1 cellular context compared by ENCODE assay signal in the genomic region with DNA sequence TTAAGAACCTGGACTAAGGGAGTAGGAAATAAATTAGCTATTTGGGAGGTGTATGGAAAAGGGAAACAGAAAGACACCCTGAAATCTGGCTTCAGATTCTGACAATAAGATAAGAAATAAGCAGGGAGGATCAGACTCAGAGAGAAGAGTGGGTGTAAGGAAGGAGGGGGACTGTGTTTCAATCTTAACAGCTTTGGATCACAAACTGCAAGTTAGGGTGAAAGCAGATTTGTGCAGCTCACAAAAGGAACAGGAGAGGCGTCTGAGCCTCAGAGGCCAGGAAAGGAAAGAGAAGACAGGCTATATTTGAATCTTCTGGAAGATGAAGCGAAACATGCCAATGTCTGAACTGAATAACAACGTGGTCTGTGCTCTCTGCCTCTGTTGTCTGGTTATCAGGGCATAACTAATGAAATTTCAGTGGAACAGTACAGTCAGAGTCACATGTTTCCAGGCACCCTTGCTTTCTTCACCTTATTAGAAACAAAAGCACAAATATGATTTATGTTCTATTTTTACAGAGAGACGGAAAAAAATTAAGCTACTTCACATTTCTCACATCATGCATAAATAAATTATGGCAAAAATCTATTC.
TF ChIP-seq lines count a peak whose summit lies in the region.

No MANE protein-coding gene starts in this region.

TF ChIP-seq in GM12878, 131 proteins besides CTCF, POLR2A, EP300 and RAD21 (continued from another document):
- TF ChIP-seq, protein P1, sequence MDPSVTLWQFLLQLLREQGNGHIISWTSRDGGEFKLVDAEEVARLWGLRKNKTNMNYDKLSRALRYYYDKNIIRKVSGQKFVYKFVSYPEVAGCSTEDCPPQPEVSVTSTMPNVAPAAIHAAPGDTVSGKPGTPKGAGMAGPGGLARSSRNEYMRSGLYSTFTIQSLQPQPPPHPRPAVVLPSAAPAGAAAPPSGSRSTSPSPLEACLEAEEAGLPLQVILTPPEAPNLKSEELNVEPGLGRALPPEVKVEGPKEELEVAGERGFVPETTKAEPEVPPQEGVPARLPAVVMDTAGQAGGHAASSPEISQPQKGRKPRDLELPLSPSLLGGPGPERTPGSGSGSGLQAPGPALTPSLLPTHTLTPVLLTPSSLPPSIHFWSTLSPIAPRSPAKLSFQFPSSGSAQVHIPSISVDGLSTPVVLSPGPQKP (IDR thresholded peaks at IDR 0.05; ENCODE audit: low read depth, low read length), result no peak
- TF ChIP-seq, protein P2, sequence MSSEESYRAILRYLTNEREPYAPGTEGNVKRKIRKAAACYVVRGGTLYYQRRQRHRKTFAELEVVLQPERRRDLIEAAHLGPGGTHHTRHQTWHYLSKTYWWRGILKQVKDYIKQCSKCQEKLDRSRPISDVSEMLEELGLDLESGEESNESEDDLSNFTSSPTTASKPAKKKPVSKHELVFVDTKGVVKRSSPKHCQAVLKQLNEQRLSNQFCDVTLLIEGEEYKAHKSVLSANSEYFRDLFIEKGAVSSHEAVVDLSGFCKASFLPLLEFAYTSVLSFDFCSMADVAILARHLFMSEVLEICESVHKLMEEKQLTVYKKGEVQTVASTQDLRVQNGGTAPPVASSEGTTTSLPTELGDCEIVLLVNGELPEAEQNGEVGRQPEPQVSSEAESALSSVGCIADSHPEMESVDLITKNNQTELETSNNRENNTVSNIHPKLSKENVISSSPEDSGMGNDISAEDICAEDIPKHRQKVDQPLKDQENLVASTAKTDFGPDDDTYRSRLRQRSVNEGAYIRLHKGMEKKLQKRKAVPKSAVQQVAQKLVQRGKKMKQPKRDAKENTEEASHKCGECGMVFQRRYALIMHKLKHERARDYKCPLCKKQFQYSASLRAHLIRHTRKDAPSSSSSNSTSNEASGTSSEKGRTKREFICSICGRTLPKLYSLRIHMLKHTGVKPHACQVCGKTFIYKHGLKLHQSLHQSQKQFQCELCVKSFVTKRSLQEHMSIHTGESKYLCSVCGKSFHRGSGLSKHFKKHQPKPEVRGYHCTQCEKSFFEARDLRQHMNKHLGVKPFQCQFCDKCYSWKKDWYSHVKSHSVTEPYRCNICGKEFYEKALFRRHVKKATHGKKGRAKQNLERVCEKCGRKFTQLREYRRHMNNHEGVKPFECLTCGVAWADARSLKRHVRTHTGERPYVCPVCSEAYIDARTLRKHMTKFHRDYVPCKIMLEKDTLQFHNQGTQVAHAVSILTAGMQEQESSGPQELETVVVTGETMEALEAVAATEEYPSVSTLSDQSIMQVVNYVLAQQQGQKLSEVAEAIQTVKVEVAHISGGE (CRISPR knock-in tag; IDR thresholded peaks at IDR 0.05), result no peak
- no peak for TF ChIP-seq ESRRA (IDR thresholded peaks at IDR 0.05; ENCODE audit: low read length)
- TF ChIP-seq, protein P3, sequence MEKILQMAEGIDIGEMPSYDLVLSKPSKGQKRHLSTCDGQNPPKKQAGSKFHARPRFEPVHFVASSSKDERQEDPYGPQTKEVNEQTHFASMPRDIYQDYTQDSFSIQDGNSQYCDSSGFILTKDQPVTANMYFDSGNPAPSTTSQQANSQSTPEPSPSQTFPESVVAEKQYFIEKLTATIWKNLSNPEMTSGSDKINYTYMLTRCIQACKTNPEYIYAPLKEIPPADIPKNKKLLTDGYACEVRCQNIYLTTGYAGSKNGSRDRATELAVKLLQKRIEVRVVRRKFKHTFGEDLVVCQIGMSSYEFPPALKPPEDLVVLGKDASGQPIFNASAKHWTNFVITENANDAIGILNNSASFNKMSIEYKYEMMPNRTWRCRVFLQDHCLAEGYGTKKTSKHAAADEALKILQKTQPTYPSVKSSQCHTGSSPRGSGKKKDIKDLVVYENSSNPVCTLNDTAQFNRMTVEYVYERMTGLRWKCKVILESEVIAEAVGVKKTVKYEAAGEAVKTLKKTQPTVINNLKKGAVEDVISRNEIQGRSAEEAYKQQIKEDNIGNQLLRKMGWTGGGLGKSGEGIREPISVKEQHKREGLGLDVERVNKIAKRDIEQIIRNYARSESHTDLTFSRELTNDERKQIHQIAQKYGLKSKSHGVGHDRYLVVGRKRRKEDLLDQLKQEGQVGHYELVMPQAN (conservative IDR thresholded peaks at IDR 0.05), result no peak
- TF ChIP-seq, protein P4, sequence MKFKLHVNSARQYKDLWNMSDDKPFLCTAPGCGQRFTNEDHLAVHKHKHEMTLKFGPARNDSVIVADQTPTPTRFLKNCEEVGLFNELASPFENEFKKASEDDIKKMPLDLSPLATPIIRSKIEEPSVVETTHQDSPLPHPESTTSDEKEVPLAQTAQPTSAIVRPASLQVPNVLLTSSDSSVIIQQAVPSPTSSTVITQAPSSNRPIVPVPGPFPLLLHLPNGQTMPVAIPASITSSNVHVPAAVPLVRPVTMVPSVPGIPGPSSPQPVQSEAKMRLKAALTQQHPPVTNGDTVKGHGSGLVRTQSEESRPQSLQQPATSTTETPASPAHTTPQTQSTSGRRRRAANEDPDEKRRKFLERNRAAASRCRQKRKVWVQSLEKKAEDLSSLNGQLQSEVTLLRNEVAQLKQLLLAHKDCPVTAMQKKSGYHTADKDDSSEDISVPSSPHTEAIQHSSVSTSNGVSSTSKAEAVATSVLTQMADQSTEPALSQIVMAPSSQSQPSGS (IDR thresholded peaks at IDR 0.05; ENCODE audit: low read length), result no peak
- TF ChIP-seq TARDBP (IDR thresholded peaks at IDR 0.05; ENCODE audit: borderline replicate concordance), result no peak
- TF ChIP-seq IKZF2 (IDR thresholded peaks at IDR 0.05), result no peak
- no peak for TF ChIP-seq KLF5 (IDR thresholded peaks at IDR 0.05; ENCODE audit: partially characterized antibody)
- TF ChIP-seq JUNB (IDR thresholded peaks at IDR 0.05), result no peak
- TF ChIP-seq GABPA (IDR thresholded peaks at IDR 0.05; ENCODE audit: low read depth), result no peak
- TF ChIP-seq NBN (IDR thresholded peaks at IDR 0.05), result no peak
